In the genomic region with DNA sequence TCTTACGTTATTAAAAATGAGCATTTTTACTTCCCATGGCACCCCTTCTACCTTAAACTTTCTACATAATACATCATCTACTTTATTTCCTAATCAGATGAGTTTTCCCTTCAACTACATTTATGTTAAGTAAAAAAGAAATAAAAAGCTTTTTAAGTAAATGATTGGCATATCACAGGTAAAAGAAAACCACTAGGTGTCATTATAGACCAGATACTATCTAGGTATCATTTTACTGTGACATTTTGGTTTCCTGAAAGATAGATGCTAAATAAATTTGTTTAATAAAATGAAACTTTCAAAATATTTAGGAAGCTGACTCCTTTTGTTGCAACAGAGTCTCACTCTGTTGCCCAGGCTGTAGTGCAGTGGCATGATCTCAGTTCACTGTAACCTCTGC, we compare ENCODE assay signal across 2 cellular contexts.
TF ChIP-seq lines count a peak whose summit lies in the region.

No MANE protein-coding gene starts in this region.

TF ChIP-seq in SK-N-SH, 30 proteins besides CTCF, POLR2A, EP300 and RAD21 (continued from another document):
- TF ChIP-seq, protein P1, sequence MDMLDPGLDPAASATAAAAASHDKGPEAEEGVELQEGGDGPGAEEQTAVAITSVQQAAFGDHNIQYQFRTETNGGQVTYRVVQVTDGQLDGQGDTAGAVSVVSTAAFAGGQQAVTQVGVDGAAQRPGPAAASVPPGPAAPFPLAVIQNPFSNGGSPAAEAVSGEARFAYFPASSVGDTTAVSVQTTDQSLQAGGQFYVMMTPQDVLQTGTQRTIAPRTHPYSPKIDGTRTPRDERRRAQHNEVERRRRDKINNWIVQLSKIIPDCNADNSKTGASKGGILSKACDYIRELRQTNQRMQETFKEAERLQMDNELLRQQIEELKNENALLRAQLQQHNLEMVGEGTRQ (IDR thresholded peaks at IDR 0.05; ENCODE audit: borderline replicate concordance, low read depth, low read length) = no peak
- no peak for TF ChIP-seq SIN3A (IDR thresholded peaks at IDR 0.05; ENCODE audit: borderline replicate concordance, low read depth, low read length)
- TF ChIP-seq MXI1 (IDR thresholded peaks at IDR 0.05; ENCODE audit: low read depth, low read length) = no peak
- TF ChIP-seq RFX5 (IDR thresholded peaks at IDR 0.05; ENCODE audit: low read length) = no peak
- TF ChIP-seq, protein P2, sequence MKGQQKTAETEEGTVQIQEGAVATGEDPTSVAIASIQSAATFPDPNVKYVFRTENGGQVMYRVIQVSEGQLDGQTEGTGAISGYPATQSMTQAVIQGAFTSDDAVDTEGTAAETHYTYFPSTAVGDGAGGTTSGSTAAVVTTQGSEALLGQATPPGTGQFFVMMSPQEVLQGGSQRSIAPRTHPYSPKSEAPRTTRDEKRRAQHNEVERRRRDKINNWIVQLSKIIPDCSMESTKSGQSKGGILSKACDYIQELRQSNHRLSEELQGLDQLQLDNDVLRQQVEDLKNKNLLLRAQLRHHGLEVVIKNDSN (IDR thresholded peaks at IDR 0.05; ENCODE audit: borderline replicate concordance, low read depth) = no peak
- TF ChIP-seq, protein P3, sequence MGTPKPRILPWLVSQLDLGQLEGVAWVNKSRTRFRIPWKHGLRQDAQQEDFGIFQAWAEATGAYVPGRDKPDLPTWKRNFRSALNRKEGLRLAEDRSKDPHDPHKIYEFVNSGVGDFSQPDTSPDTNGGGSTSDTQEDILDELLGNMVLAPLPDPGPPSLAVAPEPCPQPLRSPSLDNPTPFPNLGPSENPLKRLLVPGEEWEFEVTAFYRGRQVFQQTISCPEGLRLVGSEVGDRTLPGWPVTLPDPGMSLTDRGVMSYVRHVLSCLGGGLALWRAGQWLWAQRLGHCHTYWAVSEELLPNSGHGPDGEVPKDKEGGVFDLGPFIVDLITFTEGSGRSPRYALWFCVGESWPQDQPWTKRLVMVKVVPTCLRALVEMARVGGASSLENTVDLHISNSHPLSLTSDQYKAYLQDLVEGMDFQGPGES (IDR thresholded peaks at IDR 0.05; ENCODE audit: low read depth, low read length) = no peak
- TF ChIP-seq SMC3 (IDR thresholded peaks at IDR 0.05; ENCODE audit: low read depth, low read length) = no peak
- TF ChIP-seq FOXM1 (IDR thresholded peaks at IDR 0.05; ENCODE audit: low read depth) = no peak
- TF ChIP-seq POLR2AphosphoS5 (IDR thresholded peaks at IDR 0.05; ENCODE audit: low read depth, low read length) = no peak
- TF ChIP-seq TAF1 (IDR thresholded peaks at IDR 0.05; ENCODE audit: borderline replicate concordance, low read depth, low read length) = no peak
TF ChIP-seq in SK-N-SH: peak in this region for 0.

TF ChIP-seq in SK-N-SH treated with all-trans-retinoic acid at 6 μM for 48 hours, 23 proteins besides CTCF, POLR2A, EP300 and RAD21 (continued from another document):
- no peak for TF ChIP-seq TCF4 (CRISPR knock-in tag; IDR thresholded peaks at IDR 0.05; ENCODE audit: borderline replicate concordance)
- no peak for TF ChIP-seq TOX (CRISPR knock-in tag; IDR thresholded peaks at IDR 0.05; ENCODE audit: borderline replicate concordance)
- no peak for TF ChIP-seq CSDC2 (CRISPR knock-in tag; IDR thresholded peaks at IDR 0.05)
- no peak for TF ChIP-seq GLIS3 (CRISPR knock-in tag; IDR thresholded peaks at IDR 0.05)
- TF ChIP-seq, protein P4, sequence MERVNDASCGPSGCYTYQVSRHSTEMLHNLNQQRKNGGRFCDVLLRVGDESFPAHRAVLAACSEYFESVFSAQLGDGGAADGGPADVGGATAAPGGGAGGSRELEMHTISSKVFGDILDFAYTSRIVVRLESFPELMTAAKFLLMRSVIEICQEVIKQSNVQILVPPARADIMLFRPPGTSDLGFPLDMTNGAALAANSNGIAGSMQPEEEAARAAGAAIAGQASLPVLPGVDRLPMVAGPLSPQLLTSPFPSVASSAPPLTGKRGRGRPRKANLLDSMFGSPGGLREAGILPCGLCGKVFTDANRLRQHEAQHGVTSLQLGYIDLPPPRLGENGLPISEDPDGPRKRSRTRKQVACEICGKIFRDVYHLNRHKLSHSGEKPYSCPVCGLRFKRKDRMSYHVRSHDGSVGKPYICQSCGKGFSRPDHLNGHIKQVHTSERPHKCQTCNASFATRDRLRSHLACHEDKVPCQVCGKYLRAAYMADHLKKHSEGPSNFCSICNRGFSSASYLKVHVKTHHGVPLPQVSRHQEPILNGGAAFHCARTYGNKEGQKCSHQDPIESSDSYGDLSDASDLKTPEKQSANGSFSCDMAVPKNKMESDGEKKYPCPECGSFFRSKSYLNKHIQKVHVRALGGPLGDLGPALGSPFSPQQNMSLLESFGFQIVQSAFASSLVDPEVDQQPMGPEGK (CRISPR knock-in tag; IDR thresholded peaks at IDR 0.05; ENCODE audit: borderline replicate concordance) = no peak
- no peak for TF ChIP-seq ZNF565 (CRISPR knock-in tag; conservative IDR thresholded peaks at IDR 0.05; ENCODE audit: low read depth)
- TF ChIP-seq OSR1 (CRISPR knock-in tag; IDR thresholded peaks at IDR 0.05) = no peak
- TF ChIP-seq, protein P5, sequence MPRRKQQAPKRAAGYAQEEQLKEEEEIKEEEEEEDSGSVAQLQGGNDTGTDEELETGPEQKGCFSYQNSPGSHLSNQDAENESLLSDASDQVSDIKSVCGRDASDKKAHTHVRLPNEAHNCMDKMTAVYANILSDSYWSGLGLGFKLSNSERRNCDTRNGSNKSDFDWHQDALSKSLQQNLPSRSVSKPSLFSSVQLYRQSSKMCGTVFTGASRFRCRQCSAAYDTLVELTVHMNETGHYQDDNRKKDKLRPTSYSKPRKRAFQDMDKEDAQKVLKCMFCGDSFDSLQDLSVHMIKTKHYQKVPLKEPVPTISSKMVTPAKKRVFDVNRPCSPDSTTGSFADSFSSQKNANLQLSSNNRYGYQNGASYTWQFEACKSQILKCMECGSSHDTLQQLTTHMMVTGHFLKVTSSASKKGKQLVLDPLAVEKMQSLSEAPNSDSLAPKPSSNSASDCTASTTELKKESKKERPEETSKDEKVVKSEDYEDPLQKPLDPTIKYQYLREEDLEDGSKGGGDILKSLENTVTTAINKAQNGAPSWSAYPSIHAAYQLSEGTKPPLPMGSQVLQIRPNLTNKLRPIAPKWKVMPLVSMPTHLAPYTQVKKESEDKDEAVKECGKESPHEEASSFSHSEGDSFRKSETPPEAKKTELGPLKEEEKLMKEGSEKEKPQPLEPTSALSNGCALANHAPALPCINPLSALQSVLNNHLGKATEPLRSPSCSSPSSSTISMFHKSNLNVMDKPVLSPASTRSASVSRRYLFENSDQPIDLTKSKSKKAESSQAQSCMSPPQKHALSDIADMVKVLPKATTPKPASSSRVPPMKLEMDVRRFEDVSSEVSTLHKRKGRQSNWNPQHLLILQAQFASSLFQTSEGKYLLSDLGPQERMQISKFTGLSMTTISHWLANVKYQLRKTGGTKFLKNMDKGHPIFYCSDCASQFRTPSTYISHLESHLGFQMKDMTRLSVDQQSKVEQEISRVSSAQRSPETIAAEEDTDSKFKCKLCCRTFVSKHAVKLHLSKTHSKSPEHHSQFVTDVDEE (CRISPR knock-in tag; IDR thresholded peaks at IDR 0.05) = no peak
- TF ChIP-seq, protein P6, sequence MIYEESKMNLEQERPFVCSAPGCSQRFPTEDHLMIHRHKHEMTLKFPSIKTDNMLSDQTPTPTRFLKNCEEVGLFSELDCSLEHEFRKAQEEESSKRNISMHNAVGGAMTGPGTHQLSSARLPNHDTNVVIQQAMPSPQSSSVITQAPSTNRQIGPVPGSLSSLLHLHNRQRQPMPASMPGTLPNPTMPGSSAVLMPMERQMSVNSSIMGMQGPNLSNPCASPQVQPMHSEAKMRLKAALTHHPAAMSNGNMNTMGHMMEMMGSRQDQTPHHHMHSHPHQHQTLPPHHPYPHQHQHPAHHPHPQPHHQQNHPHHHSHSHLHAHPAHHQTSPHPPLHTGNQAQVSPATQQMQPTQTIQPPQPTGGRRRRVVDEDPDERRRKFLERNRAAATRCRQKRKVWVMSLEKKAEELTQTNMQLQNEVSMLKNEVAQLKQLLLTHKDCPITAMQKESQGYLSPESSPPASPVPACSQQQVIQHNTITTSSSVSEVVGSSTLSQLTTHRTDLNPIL (CRISPR knock-in tag; IDR thresholded peaks at IDR 0.05; ENCODE audit: low read depth) = no peak
- no peak for TF ChIP-seq ZFP3 (CRISPR knock-in tag; IDR thresholded peaks at IDR 0.05)
- TF ChIP-seq RARB (CRISPR knock-in tag; IDR thresholded peaks at IDR 0.05) = no peak
